In genomic region chr2:2524340-2524941, GRCh38 we compare ENCODE assay signal across 14 cellular contexts.
"Had no signal": no experiment of that assay in that cellular context is flagged by ENCODE, and none has a peak within 500 bp of the region (broad histone marks: within the 10 kb centered on the region; RNA-seq: fewer than 3 reads in every experiment).

No MANE protein-coding gene starts in this region.

- H3K27ac Mint-ChIP-seq: activated T-helper 17 cell treated with anti-CD3 and anti-CD28 coated beads, Interleukin-2, amount 50 U/mL, for 72 hours; naive thymus-derived CD8-positive, alpha-beta T cell; progenitor cell of endocrine pancreas; type B pancreatic cell had no signal

- H3K9me3 Mint-ChIP-seq: type B pancreatic cell had no signal

- H3K27ac ChIP-seq: adrenal gland, right lobe of liver had no signal

- H3K27me3 ChIP-seq: adrenal gland, right lobe of liver had no signal

- H3K36me3 Mint-ChIP-seq: naive thymus-derived CD8-positive, alpha-beta T cell; type B pancreatic cell had no signal

- DNase-seq: activated CD4-positive, alpha-beta T cell treated with anti-CD3 and anti-CD28 coated beads, Interleukin-2, amount 50 U/mL, for 1 hour; activated naive CD4-positive, alpha-beta T cell treated with anti-CD3 and anti-CD28 coated beads, Interleukin-2, amount 50 U/mL, for 16 hours; activated T-cell treated with anti-CD3 and anti-CD28 coated beads for 4 hours; adrenal gland; hippocampal formation; left colon; mammary epithelial cell; mucosa of descending colon; naive thymus-derived CD8-positive, alpha-beta T cell; right lobe of liver; stimulated activated naive CD4-positive, alpha-beta T cell had no signal

- H3K4me1 Mint-ChIP-seq: activated T-helper 17 cell treated with anti-CD3 and anti-CD28 coated beads, Interleukin-2, amount 50 U/mL, for 72 hours; naive thymus-derived CD8-positive, alpha-beta T cell had no signal

- H3K4me3 Mint-ChIP-seq: activated T-helper 17 cell treated with anti-CD3 and anti-CD28 coated beads, Interleukin-2, amount 50 U/mL, for 72 hours; naive thymus-derived CD8-positive, alpha-beta T cell; type B pancreatic cell had no signal

- ATAC-seq: activated T-helper 17 cell treated with anti-CD3 and anti-CD28 coated beads, Interleukin-2, amount 50 U/mL, for 72 hours; left colon; mucosa of descending colon; naive thymus-derived CD8-positive, alpha-beta T cell; right lobe of liver had no signal
